7 cellular contexts compared by ENCODE assay signal in genomic region chr11:119709638-119710346, GRCh38. TPM values are rescaled to one million over a fixed set of nuclear protein-coding genes. Genes with fewer than 3 reads are reported as not detected.
A peak's percentile ranks its signal among the peaks of the same experiment; 100 is the strongest.
DNase-seq lines count a peak whose midpoint lies in the region; ATAC-seq and TF ChIP-seq lines count a peak whose summit lies in the region.

No MANE protein-coding gene starts in this region.

- H3K4me1 ChIP-seq in vagina: peaks cover 38% of the 10 kb centered on the region

- ATAC-seq in HG02852 (IDR thresholded peaks at IDR 0.05; ENCODE audit: unreplicated experiment): no peak

- no peak overlapping the region for H3K27ac ChIP-seq in vagina

- H3K27me3 ChIP-seq in vagina: no peaks in the 10 kb centered on the region

- peak; percentile 67 for DNase-seq in H4 (ENCODE audit: low spot score)
- DNase-seq in NCI-H82 (lab: John Stamatoyannopoulos, UW): peak; percentile 93
- peak; percentile 56 for DNase-seq in fibroblast of pulmonary artery (ENCODE audit: low read depth)
- DNase-seq in stimulated activated CD8-positive, alpha-beta memory T cell treated with anti-CD3 and anti-CD28 coated beads, Interleukin-4, amount 100 ng/mL, for 48 hours: peak; percentile 29
- no peak for DNase-seq in vagina (ENCODE audit: extremely low spot score in 2 of 2)
- DNase-seq in stimulated activated CD4-positive, alpha-beta T cell treated with anti-CD3 and anti-CD28 coated beads, Interleukin-4, amount 100 ng/mL, for 24 hours: no peak

- TF ChIP-seq POLR2A in vagina (IDR thresholded peaks at IDR 0.05): no peak

- H3K36me3 ChIP-seq in vagina: no peaks in the 10 kb centered on the region

- H3K4me3 ChIP-seq in fibroblast of pulmonary artery (replicated peaks; ENCODE audit: low read depth, low read length): no peak overlapping the region
- no peak overlapping the region for H3K4me3 ChIP-seq in vagina

- intact Hi-C loops in vagina (cut with DNase I): no loop called here

- no peaks in the 10 kb centered on the region for H3K9me3 ChIP-seq in vagina

- TF ChIP-seq CTCF in fibroblast of pulmonary artery (IDR thresholded peaks at IDR 0.05; ENCODE audit: low read length, missing control alignments) (no peak), vagina (IDR thresholded peaks at IDR 0.05) (no peak)

RNA-seq across cellular contexts. Expression of gene NECTIN1, which starts 19.2 kb away (rescaled TPM):
- 6.4 and 6.6 TPM in 2 replicates for total RNA-seq in H4 (2014; rRNA removed; shearing (Covaris generic))
- 58.2 TPM for total RNA-seq in vagina

Comparison
In these comparisons a context has a peak if more than half of its experiments do, and no peak if none do; other contexts are left out.
1. DNase-seq: peak in H4 (single experiment), NCI-H82 (single experiment), fibroblast of pulmonary artery (single experiment) and stimulated activated CD8-positive, alpha-beta memory T cell treated with anti-CD3 and anti-CD28 coated beads, Interleukin-4, amount 100 ng/mL, for 48 hours (single experiment); none in vagina (0 of 2) and stimulated activated CD4-positive, alpha-beta T cell treated with anti-CD3 and anti-CD28 coated beads, Interleukin-4, amount 100 ng/mL, for 24 hours (single experiment).